1 cellular context compared by ENCODE assay signal in genomic region chr1:202944438-202944921, GRCh38.
TF ChIP-seq lines count a peak whose summit lies in the region.

No MANE protein-coding gene starts in this region.

TF ChIP-seq in K562, 482 proteins besides CTCF, POLR2A, EP300 and RAD21 (continues in another document):
- no peak for TF ChIP-seq BDP1 (IDR thresholded peaks at IDR 0.05; ENCODE audit: insufficient read depth, insufficient read length)
- no peak for TF ChIP-seq ERF (CRISPR knock-in tag; IDR thresholded peaks at IDR 0.05)
- no peak; the same call in 1 of the 2 replicates for TF ChIP-seq RAD51 (IDR thresholded peaks at IDR 0.05; ENCODE audit: borderline replicate concordance, low read depth)
- peak; percentile 66; the same call in 1 of the 2 replicates for TF ChIP-seq HMBOX1 (IDR thresholded peaks at IDR 0.05)
- TF ChIP-seq ZNF583 (CRISPR knock-in tag; IDR thresholded peaks at IDR 0.05), result peak; percentile 66; the same call in 1 of the 2 replicates
- no peak for TF ChIP-seq CBX8 (IDR thresholded peaks at IDR 0.05; ENCODE audit: borderline replicate concordance, extremely low read depth, low read depth, low read length, poor library complexity, severe bottlenecking)
- TF ChIP-seq ZNF589 (CRISPR knock-in tag; IDR thresholded peaks at IDR 0.05; ENCODE audit: low read depth), result peak; percentile 68
- TF ChIP-seq MTA3 (IDR thresholded peaks at IDR 0.05; ENCODE audit: borderline replicate concordance), result peak; percentile 80
- TF ChIP-seq FOXP1 (CRISPR knock-in tag; IDR thresholded peaks at IDR 0.05), result no peak
- TF ChIP-seq CCNT2 (IDR thresholded peaks at IDR 0.05; ENCODE audit: borderline replicate concordance, extremely low read depth, insufficient read length, low read depth, low read length), result peak; percentile 72
- TF ChIP-seq EHMT2 (IDR thresholded peaks at IDR 0.05), result peak; percentile 80
- TF ChIP-seq ZNF143 (CRISPR knock-in tag; IDR thresholded peaks at IDR 0.05), result no peak
- no peak for TF ChIP-seq ZNF431 (CRISPR knock-in tag; IDR thresholded peaks at IDR 0.05)
- no peak for TF ChIP-seq NCOA6 (IDR thresholded peaks at IDR 0.05)
- TF ChIP-seq ZNF696 (CRISPR knock-in tag; conservative IDR thresholded peaks at IDR 0.05), result no peak
- TF ChIP-seq MNT (conservative IDR thresholded peaks at IDR 0.05), result peak; percentile 33 to 70; a peak in 1 of 4 replicates
- TF ChIP-seq ZNF444 (CRISPR knock-in tag; IDR thresholded peaks at IDR 0.05), result no peak
- no peak for TF ChIP-seq NR2F6 (CRISPR knock-in tag; IDR thresholded peaks at IDR 0.05)
- TF ChIP-seq DACH1 (IDR thresholded peaks at IDR 0.05; ENCODE audit: partially characterized antibody), result peak; percentile 75
- no peak for TF ChIP-seq ELK3 (CRISPR knock-in tag; IDR thresholded peaks at IDR 0.05)
- peak; percentile 90 for TF ChIP-seq SMARCE1 (IDR thresholded peaks at IDR 0.05)
- peak; percentile 72; the same call in 1 of the 2 replicates for TF ChIP-seq NBN (IDR thresholded peaks at IDR 0.05; ENCODE audit: low read depth)
- no peak for TF ChIP-seq SRSF7 (optimal IDR thresholded peaks at IDR 0.05; ENCODE audit: low read depth, low read length)
- peak; percentile 32; the same call in 1 of the 2 replicates for TF ChIP-seq PBX2 (CRISPR knock-in tag; IDR thresholded peaks at IDR 0.05; ENCODE audit: low read depth)
- peak; percentile 86 for TF ChIP-seq PBX2 (tag; conservative IDR thresholded peaks at IDR 0.05; ENCODE audit: low read depth)
- TF ChIP-seq DMBX1 (CRISPR knock-in tag; IDR thresholded peaks at IDR 0.05; ENCODE audit: borderline replicate concordance), result peak; percentile 70; the same call in 1 of the 2 replicates
- TF ChIP-seq ZNF592 (IDR thresholded peaks at IDR 0.05), result peak; percentile 71
- no peak for TF ChIP-seq CREB3 (tag; conservative IDR thresholded peaks at IDR 0.05; ENCODE audit: low read depth)
- peak; percentile 88 for TF ChIP-seq PHB2 (IDR thresholded peaks at IDR 0.05; ENCODE audit: low read depth)
- TF ChIP-seq NFE2L1 (tag; IDR thresholded peaks at IDR 0.05; ENCODE audit: borderline replicate concordance, low read depth), result no peak
- TF ChIP-seq TEAD4 (IDR thresholded peaks at IDR 0.05; ENCODE audit: low read length), result peak; percentile 94
- no peak for TF ChIP-seq TEAD4 (CRISPR knock-in tag; IDR thresholded peaks at IDR 0.05; ENCODE audit: borderline replicate concordance)
- TF ChIP-seq XRCC3 (IDR thresholded peaks at IDR 0.05), result no peak
- TF ChIP-seq MAZ (CRISPR knock-in tag; conservative IDR thresholded peaks at IDR 0.05 in 1 of 2, IDR thresholded peaks at IDR 0.05 in 1 of 2), result peak in 1 of 2 experiments; percentile 58; a peak in 2 of 4 replicates
- TF ChIP-seq POU5F1 (IDR thresholded peaks at IDR 0.05; ENCODE audit: borderline replicate concordance, low read depth, low read length, partially characterized antibody), result no peak
- peak in 1 of 2 experiments; percentile 71; a peak in 2 of 4 replicates for TF ChIP-seq ARNT (IDR thresholded peaks at IDR 0.05)
- TF ChIP-seq TAL1 (IDR thresholded peaks at IDR 0.05), result peak; percentile 97
- TF ChIP-seq BHLHE40 (IDR thresholded peaks at IDR 0.05; ENCODE audit: low read length), result peak; percentile 85
- 0 out of 2 replicates have a peak, but pooled peaks have one; percentile 50 for TF ChIP-seq ZNF75A (CRISPR knock-in tag; IDR thresholded peaks at IDR 0.05)
- TF ChIP-seq TBP (optimal IDR thresholded peaks at IDR 0.05; ENCODE audit: low read depth, low read length), result no peak
- TF ChIP-seq CBX3 (IDR thresholded peaks at IDR 0.05; ENCODE audit: borderline replicate concordance in 1 of 2, low read length in 2 of 2), result peak in 1 of 2 experiments; percentile 73; a peak in 2 of 3 replicates
- 0 out of 2 replicates have a peak, but pooled peaks have one; percentile 13 for TF ChIP-seq ETV1 (tag; conservative IDR thresholded peaks at IDR 0.05; ENCODE audit: low read depth)
- no peak for TF ChIP-seq SNRNP70 (optimal IDR thresholded peaks at IDR 0.05; ENCODE audit: low read depth, low read length)
- no peak for TF ChIP-seq SPI1 (IDR thresholded peaks at IDR 0.05; ENCODE audit: borderline replicate concordance, low read depth, low read length)
- peak; percentile 74 for TF ChIP-seq SMARCB1 (IDR thresholded peaks at IDR 0.05; ENCODE audit: insufficient read length, low read depth)
- TF ChIP-seq CUX1 (CRISPR knock-in tag; IDR thresholded peaks at IDR 0.05), result peak; percentile 40; the same call in 1 of the 2 replicates
- peak; percentile 73; the same call in 1 of the 2 replicates for TF ChIP-seq HLTF (IDR thresholded peaks at IDR 0.05)
- no peak for TF ChIP-seq SAP30 (IDR thresholded peaks at IDR 0.05; ENCODE audit: borderline replicate concordance, insufficient read depth, low read depth, low read length, poor library complexity, severe bottlenecking)
- TF ChIP-seq MYNN (IDR thresholded peaks at IDR 0.05), result peak; percentile 87
- TF ChIP-seq MYNN (CRISPR knock-in tag; IDR thresholded peaks at IDR 0.05), result no peak
- peak; percentile 97 for TF ChIP-seq TCF3 (CRISPR knock-in tag; IDR thresholded peaks at IDR 0.05)
- no peak for TF ChIP-seq PRPF4 (IDR thresholded peaks at IDR 0.05; ENCODE audit: insufficient read depth, low read depth, low read length, poor library complexity, severe bottlenecking)
